1 cellular context compared by ENCODE assay signal in the genomic region with DNA sequence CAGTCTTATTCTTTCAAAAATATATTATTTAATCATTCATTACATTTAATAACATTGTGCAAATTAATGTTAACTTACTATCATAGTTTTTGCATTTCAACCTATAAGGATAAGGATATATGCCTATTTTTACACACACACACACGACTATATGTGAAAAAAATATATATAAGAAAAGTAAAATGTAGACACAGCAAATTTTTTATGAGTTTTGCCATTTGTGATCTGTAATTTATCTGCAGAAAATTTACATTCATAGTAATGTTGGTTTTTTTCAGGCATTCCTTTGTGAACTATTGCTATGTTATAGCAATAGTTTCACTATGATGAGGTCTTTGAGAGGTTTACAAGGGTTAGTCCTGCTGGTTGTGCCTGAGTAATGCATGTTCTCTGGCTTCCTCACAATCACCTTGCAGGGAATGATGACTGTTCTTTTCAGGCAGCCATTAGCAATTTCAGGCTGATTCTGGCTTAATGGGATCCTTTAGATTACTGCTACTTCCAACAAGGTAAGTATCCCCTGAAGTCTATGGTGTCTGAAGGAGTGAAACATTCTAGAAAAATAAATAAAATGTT.
TF ChIP-seq lines count a peak whose summit lies in the region.

No MANE protein-coding gene starts in this region.

TF ChIP-seq in WTC11, 78 proteins besides CTCF, POLR2A, EP300 and RAD21 (continued from another document):
- TF ChIP-seq, protein P1, sequence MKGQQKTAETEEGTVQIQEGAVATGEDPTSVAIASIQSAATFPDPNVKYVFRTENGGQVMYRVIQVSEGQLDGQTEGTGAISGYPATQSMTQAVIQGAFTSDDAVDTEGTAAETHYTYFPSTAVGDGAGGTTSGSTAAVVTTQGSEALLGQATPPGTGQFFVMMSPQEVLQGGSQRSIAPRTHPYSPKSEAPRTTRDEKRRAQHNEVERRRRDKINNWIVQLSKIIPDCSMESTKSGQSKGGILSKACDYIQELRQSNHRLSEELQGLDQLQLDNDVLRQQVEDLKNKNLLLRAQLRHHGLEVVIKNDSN (CRISPR knock-in tag; IDR thresholded peaks at IDR 0.05), result no peak
- TF ChIP-seq, protein P2, sequence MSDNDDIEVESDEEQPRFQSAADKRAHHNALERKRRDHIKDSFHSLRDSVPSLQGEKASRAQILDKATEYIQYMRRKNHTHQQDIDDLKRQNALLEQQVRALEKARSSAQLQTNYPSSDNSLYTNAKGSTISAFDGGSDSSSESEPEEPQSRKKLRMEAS (CRISPR knock-in tag; IDR thresholded peaks at IDR 0.05), result no peak
- TF ChIP-seq ATF6 (CRISPR knock-in tag; IDR thresholded peaks at IDR 0.05) (no peak), CREM (CRISPR knock-in tag; IDR thresholded peaks at IDR 0.05) (no peak), ZNF219 (CRISPR knock-in tag; IDR thresholded peaks at IDR 0.05; ENCODE audit: borderline replicate concordance) (no peak), ZNF425 (CRISPR knock-in tag; conservative IDR thresholded peaks at IDR 0.05) (no peak)
- TF ChIP-seq, protein P3, sequence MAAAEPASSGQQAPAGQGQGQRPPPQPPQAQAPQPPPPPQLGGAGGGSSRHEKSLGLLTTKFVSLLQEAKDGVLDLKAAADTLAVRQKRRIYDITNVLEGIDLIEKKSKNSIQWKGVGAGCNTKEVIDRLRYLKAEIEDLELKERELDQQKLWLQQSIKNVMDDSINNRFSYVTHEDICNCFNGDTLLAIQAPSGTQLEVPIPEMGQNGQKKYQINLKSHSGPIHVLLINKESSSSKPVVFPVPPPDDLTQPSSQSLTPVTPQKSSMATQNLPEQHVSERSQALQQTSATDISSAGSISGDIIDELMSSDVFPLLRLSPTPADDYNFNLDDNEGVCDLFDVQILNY (CRISPR knock-in tag; IDR thresholded peaks at IDR 0.05), result no peak
TF ChIP-seq in WTC11: peak in this region for 0.
